ENCODE assay signal across 2 cellular contexts in genomic region chr4:40377462-40378385, GRCh38.
TF ChIP-seq lines count a peak whose summit lies in the region.

No MANE protein-coding gene starts in this region.

TF ChIP-seq in IMR-90, 13 proteins besides CTCF, POLR2A, EP300 and RAD21:
- TF ChIP-seq MAFK (IDR thresholded peaks at IDR 0.05; ENCODE audit: low read depth, low read length), result no peak
- no peak for TF ChIP-seq NFE2L2 (IDR thresholded peaks at IDR 0.05; ENCODE audit: low read depth, low read length)
- TF ChIP-seq MXI1 (IDR thresholded peaks at IDR 0.05; ENCODE audit: borderline replicate concordance, low read depth, low read length), result no peak

TF ChIP-seq in HepG2, 621 proteins besides CTCF, POLR2A, EP300 and RAD21:
- TF ChIP-seq FOSL2 (CRISPR knock-in tag; IDR thresholded peaks at IDR 0.05) (0 out of 2 replicates have a peak, but pooled peaks have one; percentile 17), CREBL2 (CRISPR knock-in tag; IDR thresholded peaks at IDR 0.05; ENCODE audit: borderline replicate concordance) (no peak)
